11 cellular contexts compared by ENCODE assay signal in the genomic region with DNA sequence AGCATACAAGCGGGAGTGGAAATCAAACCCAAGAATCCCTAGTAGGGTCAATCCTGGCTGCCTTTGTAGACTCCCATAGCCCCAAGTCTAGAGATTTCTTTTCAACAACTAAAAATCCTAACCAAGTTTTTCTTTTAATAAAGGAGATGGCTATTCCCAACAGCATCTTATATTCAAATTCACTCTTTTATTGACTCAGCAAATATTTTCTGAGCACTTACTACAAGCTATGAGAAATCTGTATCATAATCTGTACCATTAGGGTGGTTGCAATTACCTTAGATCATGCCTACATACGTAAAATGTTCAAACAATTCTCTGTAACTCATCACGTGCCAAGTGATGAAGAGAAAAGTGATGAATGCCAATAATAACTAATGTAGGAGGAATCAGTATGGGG.
"Had no signal": no experiment of that assay in that cellular context is flagged by ENCODE, and none has a peak within 500 bp of the region (broad histone marks: within the 10 kb centered on the region; RNA-seq: fewer than 3 reads in every experiment).

No MANE protein-coding gene starts in this region.

- ATAC-seq: GM23338, HCT116 had no signal

- H3K4me3 ChIP-seq: GM23248, GM23338, HAP-1 had no signal

- H3K4me2 ChIP-seq: GM23338 had no signal

- H3K9ac ChIP-seq: GM23248 had no signal

- H2AFZ ChIP-seq: GM23248, GM23338 had no signal

- H3K4me1 ChIP-seq: HAP-1 had no signal

- H3K27ac ChIP-seq: GM23248 had no signal

- H3K36me3 ChIP-seq: HAP-1 had no signal

- H3K9me3 ChIP-seq: HAP-1 had no signal

- FAIRE-seq: H1, H54 had no signal

- DNase-seq: GM23248, GOT3, H7, H9, HCEC 1CT, HFFc6 had no signal
